In genomic region chr4:158948071-158948470, GRCh38 we compare ENCODE assay signal across 39 cellular contexts.
"Had no signal": no experiment of that assay in that cellular context is flagged by ENCODE, and none has a peak within 500 bp of the region (broad histone marks: within the 10 kb centered on the region; RNA-seq: fewer than 3 reads in every experiment).

No MANE protein-coding gene starts in this region.

- H3K27ac ChIP-seq: ascending aorta, cardiac muscle cell, WERI-Rb-1 had no signal

- H3K27me3 ChIP-seq: ascending aorta, cardiac muscle cell had no signal

- H3K27me3 Mint-ChIP-seq: brain had no signal

- H3K36me3 ChIP-seq: ascending aorta, cardiac muscle cell, WERI-Rb-1 had no signal

- DNase-seq: activated CD4-positive, alpha-beta memory T cell treated with anti-CD3 and anti-CD28 coated beads, Interleukin-2, amount 10 ng/mL, durations not matched to agents 7 days and 5 days; activated CD4-positive, alpha-beta T cell treated with anti-CD3 and anti-CD28 coated beads for 1 hour; activated CD4-positive, alpha-beta T cell treated with anti-CD3 and anti-CD28 coated beads for 36 hours; activated CD4-positive, alpha-beta T cell treated with anti-CD3 and anti-CD28 coated beads for 48 hours; activated CD4-positive, alpha-beta T cell treated with anti-CD3 and anti-CD28 coated beads, Interleukin-2, amount 10 ng/mL, durations not matched to agents 7 days and 5 days; activated CD4-positive, alpha-beta T cell treated with anti-CD3 and anti-CD28 coated beads, Interleukin-2, amount 50 U/mL, for 48 hours; activated CD4-positive, CD25-positive, alpha-beta regulatory T cell; activated CD8-positive, alpha-beta memory T cell treated with anti-CD3 and anti-CD28 coated beads for 24 hours; activated CD8-positive, alpha-beta memory T cell treated with anti-CD3 and anti-CD28 coated beads, Interleukin-2, amount 10 ng/mL, durations not matched to agents 7 days and 5 days; activated CD8-positive, alpha-beta memory T cell treated with anti-CD3 and anti-CD28 coated beads, Interleukin-2, amount 50 U/mL, for 48 hours; activated CD8-positive, alpha-beta T cell treated with anti-CD3 and anti-CD28 coated beads, Interleukin-2, amount 10 ng/mL, durations not matched to agents 7 days and 5 days; activated effector memory CD4-positive, alpha-beta T cell treated with Interleukin-2 at 50 U/mL for 16 hours; activated gamma-delta T cell; activated naive CD4-positive, alpha-beta T cell treated with anti-CD3 and anti-CD28 coated beads, Interleukin-2, amount 10 ng/mL, durations not matched to agents 7 days and 5 days; activated naive CD4-positive, alpha-beta T cell treated with Interleukin-2 at 50 U/mL for 16 hours; activated naive CD8-positive, alpha-beta T cell treated with anti-CD3 and anti-CD28 coated beads, Interleukin-2, amount 10 ng/mL, durations not matched to agents 7 days and 5 days; activated naive CD8-positive, alpha-beta T cell treated with anti-CD3 and anti-CD28 coated beads, Interleukin-2, amount 50 U/mL, for 24 hours; activated T-cell treated with anti-CD3 and anti-CD28 coated beads, Interleukin-2, amount 50 U/mL, for 24 hours; activated T-cell treated with anti-CD3 and anti-CD28 coated beads, Interleukin-2, amount 50 U/mL, for 48 hours; amygdala; anterior cingulate cortex; caudate nucleus; cerebellar nuclear complex; T-helper 2 cell; T-helper 9 cell; WERI-Rb-1 had no signal

- H3K4me1 Mint-ChIP-seq: activated CD4-positive, alpha-beta memory T cell treated with anti-CD3 and anti-CD28 coated beads, Interleukin-2, amount 10 ng/mL, durations not matched to agents 7 days and 5 days; activated CD4-positive, alpha-beta T cell treated with anti-CD3 and anti-CD28 coated beads for 36 hours; activated CD4-positive, alpha-beta T cell treated with anti-CD3 and anti-CD28 coated beads, Interleukin-2, amount 10 ng/mL, durations not matched to agents 7 days and 5 days; activated naive CD4-positive, alpha-beta T cell treated with anti-CD3 and anti-CD28 coated beads, Interleukin-2, amount 10 ng/mL, durations not matched to agents 7 days and 5 days; activated naive CD4-positive, alpha-beta T cell treated with anti-CD3 and anti-CD28 coated beads, Interleukin-2, amount 50 U/mL, for 24 hours; activated naive CD8-positive, alpha-beta T cell treated with anti-CD3 and anti-CD28 coated beads, Interleukin-2, amount 10 ng/mL, durations not matched to agents 7 days and 5 days; brain had no signal

- H3K4me3 ChIP-seq: ascending aorta, cardiac muscle cell had no signal

- H3K36me3 Mint-ChIP-seq: activated naive CD4-positive, alpha-beta T cell treated with anti-CD3 and anti-CD28 coated beads, Interleukin-2, amount 10 ng/mL, durations not matched to agents 7 days and 5 days; activated naive CD8-positive, alpha-beta T cell treated with anti-CD3 and anti-CD28 coated beads, Interleukin-2, amount 10 ng/mL, durations not matched to agents 7 days and 5 days had no signal

- H3K27ac Mint-ChIP-seq: activated CD4-positive, alpha-beta memory T cell treated with anti-CD3 and anti-CD28 coated beads, Interleukin-2, amount 10 ng/mL, durations not matched to agents 7 days and 5 days; activated CD4-positive, alpha-beta T cell treated with anti-CD3 and anti-CD28 coated beads for 36 hours; activated CD4-positive, alpha-beta T cell treated with anti-CD3 and anti-CD28 coated beads, Interleukin-2, amount 10 ng/mL, durations not matched to agents 7 days and 5 days; activated CD8-positive, alpha-beta memory T cell treated with anti-CD3 and anti-CD28 coated beads, Interleukin-2, amount 10 ng/mL, durations not matched to agents 7 days and 5 days; activated CD8-positive, alpha-beta T cell treated with anti-CD3 and anti-CD28 coated beads, Interleukin-2, amount 10 ng/mL, durations not matched to agents 7 days and 5 days; activated naive CD4-positive, alpha-beta T cell treated with anti-CD3 and anti-CD28 coated beads, Interleukin-2, amount 10 ng/mL, durations not matched to agents 7 days and 5 days; activated naive CD4-positive, alpha-beta T cell treated with anti-CD3 and anti-CD28 coated beads, Interleukin-2, amount 50 U/mL, for 24 hours; activated naive CD8-positive, alpha-beta T cell; activated naive CD8-positive, alpha-beta T cell treated with anti-CD3 and anti-CD28 coated beads, Interleukin-2, amount 10 ng/mL, durations not matched to agents 7 days and 5 days; activated naive CD8-positive, alpha-beta T cell treated with anti-CD3 and anti-CD28 coated beads, Interleukin-2, amount 50 U/mL, for 24 hours; activated T-cell treated with anti-CD3 and anti-CD28 coated beads, Interleukin-2, amount 50 U/mL, for 24 hours; activated T-helper 2 cell treated with anti-CD3 and anti-CD28 coated beads, Interferon-gamma antibody, Interleukin-2, Interleukin-4, amounts not matched to agents 10 μg/mL and 5 μg/mL and 100 μg/mL, durations not matched to agents 14 hours and 24 hours and 36 hours; brain; T-helper 1 cell treated with Interleukin-12 subunit alpha and Interleukin-12 subunit beta and Interleukin-4 antibody, amounts not matched to agents 30 μg/mL and 1 μg/mL, for 36 hours; T-helper 2 cell treated with Interferon-gamma antibody and Interleukin-4, amounts not matched to agents 5 μg/mL and 100 μg/mL, for 36 hours; WTC11 had no signal

- H3K4me3 Mint-ChIP-seq: activated CD4-positive, alpha-beta memory T cell treated with anti-CD3 and anti-CD28 coated beads, Interleukin-2, amount 10 ng/mL, durations not matched to agents 7 days and 5 days; activated CD4-positive, alpha-beta T cell treated with anti-CD3 and anti-CD28 coated beads for 36 hours; activated CD4-positive, alpha-beta T cell treated with anti-CD3 and anti-CD28 coated beads, Interleukin-2, amount 10 ng/mL, durations not matched to agents 7 days and 5 days; activated CD8-positive, alpha-beta memory T cell treated with anti-CD3 and anti-CD28 coated beads, Interleukin-2, amount 10 ng/mL, durations not matched to agents 7 days and 5 days; activated CD8-positive, alpha-beta T cell treated with anti-CD3 and anti-CD28 coated beads, Interleukin-2, amount 10 ng/mL, durations not matched to agents 7 days and 5 days; activated naive CD4-positive, alpha-beta T cell treated with anti-CD3 and anti-CD28 coated beads, Interleukin-2, amount 10 ng/mL, durations not matched to agents 7 days and 5 days; activated naive CD4-positive, alpha-beta T cell treated with anti-CD3 and anti-CD28 coated beads, Interleukin-2, amount 50 U/mL, for 24 hours; activated naive CD8-positive, alpha-beta T cell; activated naive CD8-positive, alpha-beta T cell treated with anti-CD3 and anti-CD28 coated beads, Interleukin-2, amount 10 ng/mL, durations not matched to agents 7 days and 5 days; activated naive CD8-positive, alpha-beta T cell treated with anti-CD3 and anti-CD28 coated beads, Interleukin-2, amount 50 U/mL, for 24 hours; activated T-cell treated with anti-CD3 and anti-CD28 coated beads, Interleukin-2, amount 50 U/mL, for 24 hours; brain; central memory CD8-positive, alpha-beta T cell; T-helper 1 cell treated with Interleukin-12 subunit alpha and Interleukin-12 subunit beta and Interleukin-4 antibody, amounts not matched to agents 30 μg/mL and 1 μg/mL, for 36 hours; T-helper 2 cell treated with Interferon-gamma antibody and Interleukin-4, amounts not matched to agents 5 μg/mL and 100 μg/mL, for 36 hours; WTC11 had no signal

- FAIRE-seq: bronchial epithelial cell, TTC549 had no signal

- ATAC-seq: activated CD4-positive, alpha-beta T cell treated with anti-CD3 and anti-CD28 coated beads for 36 hours; activated CD4-positive, CD25-positive, alpha-beta regulatory T cell treated with anti-CD3 and anti-CD28 coated beads, Interleukin-2, amount 50 U/mL, for 24 hours; activated CD8-positive, alpha-beta memory T cell treated with anti-CD3 and anti-CD28 coated beads, Interleukin-2, amount 10 ng/mL, durations not matched to agents 7 days and 5 days; activated CD8-positive, alpha-beta T cell treated with anti-CD3 and anti-CD28 coated beads, Interleukin-2, amount 10 ng/mL, durations not matched to agents 7 days and 5 days; activated naive CD8-positive, alpha-beta T cell treated with anti-CD3 and anti-CD28 coated beads, Interleukin-2, amount 50 U/mL, for 24 hours; WTC11 had no signal

- H3K4me1 ChIP-seq: ascending aorta had no signal
